33 cellular contexts compared by ENCODE assay signal in genomic region chrX:40373641-40374040, GRCh38.
"Had no signal": no experiment of that assay in that cellular context is flagged by ENCODE, and none has a peak within 500 bp of the region (broad histone marks: within the 10 kb centered on the region; RNA-seq: fewer than 3 reads in every experiment).

No MANE protein-coding gene starts in this region.

- H3K9me3 ChIP-seq: adrenal gland, body of pancreas had no signal

- H3K4me1 ChIP-seq: adrenal gland, body of pancreas, breast epithelium had no signal

- DNase-seq: activated B cell treated with CpG ODN at 0.5 μM for 24 hours; activated CD4-positive, alpha-beta memory T cell treated with anti-CD3 and anti-CD28 coated beads for 36 hours; activated CD4-positive, alpha-beta T cell treated with anti-CD3 and anti-CD28 coated beads for 4 hours; activated CD4-positive, alpha-beta T cell treated with anti-CD3 and anti-CD28 coated beads, Interleukin-2, amount 10 ng/mL, durations not matched to agents 24 days and 14 days; activated CD4-positive, alpha-beta T cell treated with anti-CD3 and anti-CD28 coated beads, Interleukin-2, amount 50 U/mL, for 1 hour; activated CD4-positive, alpha-beta T cell treated with anti-CD3 and anti-CD28 coated beads, Interleukin-2, amount 50 U/mL, for 4 hours; activated CD4-positive, CD25-positive, alpha-beta regulatory T cell treated with anti-CD3 and anti-CD28 coated beads, Interleukin-2, amount 50 U/mL, for 72 hours; activated CD8-positive, alpha-beta memory T cell treated with anti-CD3 and anti-CD28 coated beads, Interleukin-2, amount 10 ng/mL, durations not matched to agents 7 days and 5 days; activated CD8-positive, alpha-beta T cell treated with anti-CD3 and anti-CD28 coated beads for 36 hours; activated effector memory CD4-positive, alpha-beta T cell treated with anti-CD3 and anti-CD28 coated beads, Interleukin-2, amount 50 U/mL, for 16 hours; activated gamma-delta T cell treated with Interleukin-2 at 50 U/mL for 16 hours; activated naive CD4-positive, alpha-beta T cell; activated naive CD4-positive, alpha-beta T cell treated with anti-CD3 and anti-CD28 coated beads for 36 hours; activated naive CD4-positive, alpha-beta T cell treated with anti-CD3 and anti-CD28 coated beads, Interleukin-2, amount 50 U/mL, for 16 hours; activated naive CD8-positive, alpha-beta T cell treated with anti-CD3 and anti-CD28 coated beads for 36 hours; activated T-cell treated with anti-CD3 and anti-CD28 coated beads for 4 hours; activated T-cell treated with anti-CD3 and anti-CD28 coated beads, Interleukin-2, amount 50 U/mL, for 1 hour; activated T-cell treated with anti-CD3 and anti-CD28 coated beads, Interleukin-2, amount 50 U/mL, for 4 hours; activated T-cell treated with anti-CD3 and anti-CD28 coated beads, Interleukin-2, amount 50 U/mL, for 72 hours; adrenal gland; amniotic stem cell; aorta; body of pancreas; brain microvascular endothelial cell; central memory CD4-positive, alpha-beta T cell; T-helper 1 cell; T-helper 2 cell; T-helper 9 cell had no signal

- H3K36me3 ChIP-seq: adrenal gland, brain microvascular endothelial cell, breast epithelium had no signal

- ATAC-seq: activated CD8-positive, alpha-beta memory T cell treated with anti-CD3 and anti-CD28 coated beads, Interleukin-2, amount 10 ng/mL, durations not matched to agents 7 days and 5 days; activated CD8-positive, alpha-beta T cell treated with anti-CD3 and anti-CD28 coated beads for 36 hours; activated naive CD4-positive, alpha-beta T cell treated with anti-CD3 and anti-CD28 coated beads, Interleukin-2, amount 50 U/mL, for 72 hours; activated T-cell treated with anti-CD3 and anti-CD28 coated beads, Interleukin-2, amount 50 U/mL, for 4 hours; activated T-cell treated with anti-CD3 and anti-CD28 coated beads, Interleukin-2, amount 50 U/mL, for 72 hours; activated T-helper 17 cell treated with anti-CD3 and anti-CD28 coated beads, Interleukin-2, amount 50 U/mL, for 72 hours; body of pancreas had no signal

- FAIRE-seq: TTC549 had no signal

- H3K27me3 ChIP-seq: body of pancreas, brain microvascular endothelial cell had no signal

- H3K27ac ChIP-seq: adrenal gland, body of pancreas, brain microvascular endothelial cell, breast epithelium, VCaP had no signal

- H3K4me3 ChIP-seq: adrenal gland, body of pancreas, breast epithelium had no signal
